Comparison of ENCODE assay signal across 1 cellular context in genomic region chr6:45439459-45439858, GRCh38.
TF ChIP-seq lines count a peak whose summit lies in the region.

No MANE protein-coding gene starts in this region.

TF ChIP-seq in HCT116, 20 proteins besides CTCF, POLR2A, EP300 and RAD21:
- TF ChIP-seq CEBPB (IDR thresholded peaks at IDR 0.05; ENCODE audit: low read depth) (0 out of 2 replicates have a peak, but pooled peaks have one; percentile 2), SIN3A (IDR thresholded peaks at IDR 0.05; ENCODE audit: low read depth) (no peak), JUND (IDR thresholded peaks at IDR 0.05) (peak; percentile 9; the same call in 1 of the 2 replicates)
- TF ChIP-seq, protein P1, sequence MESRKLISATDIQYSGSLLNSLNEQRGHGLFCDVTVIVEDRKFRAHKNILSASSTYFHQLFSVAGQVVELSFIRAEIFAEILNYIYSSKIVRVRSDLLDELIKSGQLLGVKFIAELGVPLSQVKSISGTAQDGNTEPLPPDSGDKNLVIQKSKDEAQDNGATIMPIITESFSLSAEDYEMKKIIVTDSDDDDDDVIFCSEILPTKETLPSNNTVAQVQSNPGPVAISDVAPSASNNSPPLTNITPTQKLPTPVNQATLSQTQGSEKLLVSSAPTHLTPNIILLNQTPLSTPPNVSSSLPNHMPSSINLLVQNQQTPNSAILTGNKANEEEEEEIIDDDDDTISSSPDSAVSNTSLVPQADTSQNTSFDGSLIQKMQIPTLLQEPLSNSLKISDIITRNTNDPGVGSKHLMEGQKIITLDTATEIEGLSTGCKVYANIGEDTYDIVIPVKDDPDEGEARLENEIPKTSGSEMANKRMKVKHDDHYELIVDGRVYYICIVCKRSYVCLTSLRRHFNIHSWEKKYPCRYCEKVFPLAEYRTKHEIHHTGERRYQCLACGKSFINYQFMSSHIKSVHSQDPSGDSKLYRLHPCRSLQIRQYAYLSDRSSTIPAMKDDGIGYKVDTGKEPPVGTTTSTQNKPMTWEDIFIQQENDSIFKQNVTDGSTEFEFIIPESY (IDR thresholded peaks at IDR 0.05; ENCODE audit: extremely low read depth, insufficient replicate concordance, low read length) = no peak
